ENCODE assay signal across 8 cellular contexts in genomic region chr4:120066525-120067333, GRCh38. TPM values are rescaled to one million over a fixed set of nuclear protein-coding genes. Genes with fewer than 3 reads are reported as not detected.
DNase-seq lines count a peak whose midpoint lies in the region; ATAC-seq and TF ChIP-seq lines count a peak whose summit lies in the region.

Gene MAD2L1, minus strand, starts transcription at chr4:120066848. Its CDS starts 114 bp downstream, at chr4:120066734.

- H3K36me3 Mint-ChIP-seq in activated naive CD8-positive, alpha-beta T cell = peaks cover 10% of the 10 kb centered on the region

- no peaks in the 10 kb centered on the region for H3K27me3 Mint-ChIP-seq in activated naive CD8-positive, alpha-beta T cell

- DNase-seq in GM10248 (ENCODE audit: extremely low spot score) (peak; percentile 97), NCI-H1105 (lab: John Stamatoyannopoulos, UW) (peak; percentile 91), SKM-1 treated with dmso at 0.1 percent for 144 hours (lab: John Stamatoyannopoulos, UW; ENCODE audit: unreplicated experiment) (peak; percentile 97), glomerular visceral epithelial cell (ENCODE audit: extremely low spot score) (peak; percentile 99), omental fat pad (ENCODE audit: low spot score) (peak; percentile 92), thoracic aorta (ENCODE audit: low spot score) (peak; percentile 97)

- H3K4me3 Mint-ChIP-seq in activated naive CD8-positive, alpha-beta T cell = peak within 1 kb of the TSS; percentile 99

- H3K27ac ChIP-seq in thoracic aorta = peak within 1 kb of the TSS; percentile 92 to 94

- no peaks in the 10 kb centered on the region for H3K9me3 ChIP-seq in thoracic aorta

- POLR2A ChIA-PET in GM10248 (lab: Yijun Ruan, JAX) = interaction anchor here (0.6 kb wide), 1 partner anchor 1363 kb away, joined by 3 read pairs; no protein-coding TSS in a partner anchor

- H3K4me1 Mint-ChIP-seq in activated naive CD8-positive, alpha-beta T cell (ENCODE audit: low read depth) = peaks cover 71% of the 10 kb centered on the region

- TF ChIP-seq CTCF in GM10248 (IDR thresholded peaks at IDR 0.05; ENCODE audit: control extremely low read depth, extremely low read depth, low read depth, missing control alignments) = no peak
- no peak for TF ChIP-seq CTCF in omental fat pad (IDR thresholded peaks at IDR 0.05)
- TF ChIP-seq CTCF in thoracic aorta (IDR thresholded peaks at IDR 0.05) = no peak

- CTCF ChIA-PET in GM10248 (lab: Yijun Ruan, JAX) = no interaction called here

- ATAC-seq in HG02623 (IDR thresholded peaks at IDR 0.05; ENCODE audit: unreplicated experiment) (peak; percentile 83), omental fat pad (ENCODE audit: low FRiP score) (peak; percentile 100), thoracic aorta (ENCODE audit: insufficient number of reproducible peaks, low FRiP score, low read depth) (peak; percentile 94)

- H3K27me3 ChIP-seq in thoracic aorta (replicated peaks; ENCODE audit: insufficient read depth) = no peaks in the 10 kb centered on the region

- H3K27ac Mint-ChIP-seq in activated naive CD8-positive, alpha-beta T cell = peak within 1 kb of the TSS; percentile 99

- H3K9me3 Mint-ChIP-seq in activated naive CD8-positive, alpha-beta T cell (ENCODE audit: low read depth) = no peaks in the 10 kb centered on the region

- peaks cover 8 to 31% of the 10 kb centered on the region in 2 donors for H3K4me1 ChIP-seq in thoracic aorta (ENCODE audit: control insufficient read depth in 1 of 2, low read depth in 2 of 2)

- no peaks in the 10 kb centered on the region for H3K36me3 ChIP-seq in thoracic aorta

- H3K4me3 ChIP-seq in thoracic aorta = peak within 1 kb of the TSS; percentile 79

RNA-seq across cellular contexts. Expression of gene MAD2L1, which starts in this region (rescaled TPM):
- total RNA-seq in omental fat pad = 1 to 10 TPM in 2 of 4 donors, under 1 TPM in 2; 0.31 to 2.0 (median 1.2) TPM
- total RNA-seq in thoracic aorta = under 1 TPM; 0.14 to 0.49 TPM

Comparison
In these comparisons a context has a peak if more than half of its experiments do, and no peak if none do; other contexts are left out.
1. Peak in every context shown above with its lines: DNase-seq, ATAC-seq, H3K4me3 ChIP-seq and H3K27ac ChIP-seq.
2. Peak in DNase-seq, ATAC-seq, H3K4me3 ChIP-seq and H3K27ac ChIP-seq in thoracic aorta; RNA of the gene not detected or under 1 TPM.